Comparison of ENCODE assay signal across 1 cellular context in the genomic region with DNA sequence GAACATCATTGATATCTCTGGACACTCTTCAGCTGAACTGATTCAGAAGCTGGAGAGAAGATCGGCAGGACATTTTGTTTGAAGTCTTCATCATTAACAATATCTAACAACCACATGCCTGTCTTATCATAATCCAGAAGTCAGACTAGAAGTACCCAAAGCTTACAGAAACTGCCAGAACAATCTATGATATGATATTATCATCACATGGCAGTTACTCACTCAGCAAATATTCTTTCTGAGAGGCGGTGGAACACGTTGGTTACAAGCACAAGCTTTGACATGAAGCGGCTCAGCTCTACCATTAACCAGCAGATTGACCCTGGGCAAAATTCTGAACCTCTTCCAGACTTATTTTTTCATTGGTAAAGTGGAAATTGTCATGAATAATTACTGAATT.
TF ChIP-seq lines count a peak whose summit lies in the region.

No MANE protein-coding gene starts in this region.

TF ChIP-seq in K562, 482 proteins besides CTCF, POLR2A, EP300 and RAD21 (continued from another document and continues in another):
- TF ChIP-seq RUNX1 (IDR thresholded peaks at IDR 0.05; ENCODE audit: low read depth) (no peak), EP400 (IDR thresholded peaks at IDR 0.05) (no peak), CBX8 (IDR thresholded peaks at IDR 0.05; ENCODE audit: borderline replicate concordance, extremely low read depth, low read depth, low read length, poor library complexity, severe bottlenecking) (no peak), ZEB2 (IDR thresholded peaks at IDR 0.05) (no peak), NFE2L1 (tag; IDR thresholded peaks at IDR 0.05; ENCODE audit: borderline replicate concordance, low read depth) (no peak), RFX1 (IDR thresholded peaks at IDR 0.05) (no peak), ZNF431 (CRISPR knock-in tag; IDR thresholded peaks at IDR 0.05) (no peak), HDAC6 (IDR thresholded peaks at IDR 0.05; ENCODE audit: low read depth, low read length) (no peak), ZNF232 (CRISPR knock-in tag; IDR thresholded peaks at IDR 0.05) (no peak), PHB (CRISPR knock-in tag; IDR thresholded peaks at IDR 0.05) (no peak), ZNF347 (CRISPR knock-in tag; IDR thresholded peaks at IDR 0.05; ENCODE audit: low read depth) (no peak), HLTF (IDR thresholded peaks at IDR 0.05) (no peak), SMAD4 (CRISPR knock-in tag; conservative IDR thresholded peaks at IDR 0.05) (0 out of 2 replicates have a peak, but pooled peaks have one; percentile 29), ZNF324 (CRISPR knock-in tag; IDR thresholded peaks at IDR 0.05) (no peak), KAT8 (IDR thresholded peaks at IDR 0.05; ENCODE audit: low read depth) (no peak), TBP (optimal IDR thresholded peaks at IDR 0.05; ENCODE audit: low read depth, low read length) (no peak), L3MBTL2 (IDR thresholded peaks at IDR 0.05) (peak; percentile 85), FOSL1 (tag; conservative IDR thresholded peaks at IDR 0.05) (peak; percentile 94), BRD4 (IDR thresholded peaks at IDR 0.05) (no peak), NEUROD1 (IDR thresholded peaks at IDR 0.05; ENCODE audit: borderline replicate concordance, low read depth, low read length, partially characterized antibody) (no peak), FOS (IDR thresholded peaks at IDR 0.05; ENCODE audit: extremely low read depth, insufficient read length) (no peak), MCM2 (IDR thresholded peaks at IDR 0.05; ENCODE audit: low read depth) (no peak), SIN3A (IDR thresholded peaks at IDR 0.05; ENCODE audit: borderline replicate concordance in 2 of 2, control insufficient read depth in 1 of 2, low read depth in 2 of 2, low read length in 2 of 2) (no peak), ZNF140 (CRISPR knock-in tag; IDR thresholded peaks at IDR 0.05) (no peak), ZNF212 (CRISPR knock-in tag; IDR thresholded peaks at IDR 0.05) (no peak), NR2C2 (CRISPR knock-in tag; IDR thresholded peaks at IDR 0.05) (no peak), NR2C2 (tag; IDR thresholded peaks at IDR 0.05) (no peak), ZNF274 (IDR thresholded peaks at IDR 0.05; ENCODE audit: borderline replicate concordance, low read depth, low read length) (no peak), ZNF384 (IDR thresholded peaks at IDR 0.05; ENCODE audit: low read depth, low read length) (no peak)
- TF ChIP-seq, protein P1, sequence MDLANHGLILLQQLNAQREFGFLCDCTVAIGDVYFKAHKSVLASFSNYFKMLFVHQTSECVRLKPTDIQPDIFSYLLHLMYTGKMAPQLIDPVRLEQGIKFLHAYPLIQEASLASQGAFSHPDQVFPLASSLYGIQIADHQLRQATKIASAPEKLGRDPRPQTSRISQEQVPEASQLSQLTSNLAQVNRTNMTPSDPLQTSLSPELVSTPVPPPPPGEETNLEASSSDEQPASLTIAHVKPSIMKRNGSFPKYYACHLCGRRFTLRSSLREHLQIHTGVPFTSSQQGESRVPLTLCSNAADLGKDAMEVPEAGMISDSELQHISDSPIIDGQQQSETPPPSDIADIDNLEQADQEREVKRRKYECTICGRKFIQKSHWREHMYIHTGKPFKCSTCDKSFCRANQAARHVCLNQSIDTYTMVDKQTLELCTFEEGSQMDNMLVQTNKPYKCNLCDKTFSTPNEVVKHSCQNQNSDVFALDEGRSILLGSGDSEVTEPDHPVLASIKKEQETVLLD (IDR thresholded peaks at IDR 0.05): no peak
- TF ChIP-seq, protein P2, sequence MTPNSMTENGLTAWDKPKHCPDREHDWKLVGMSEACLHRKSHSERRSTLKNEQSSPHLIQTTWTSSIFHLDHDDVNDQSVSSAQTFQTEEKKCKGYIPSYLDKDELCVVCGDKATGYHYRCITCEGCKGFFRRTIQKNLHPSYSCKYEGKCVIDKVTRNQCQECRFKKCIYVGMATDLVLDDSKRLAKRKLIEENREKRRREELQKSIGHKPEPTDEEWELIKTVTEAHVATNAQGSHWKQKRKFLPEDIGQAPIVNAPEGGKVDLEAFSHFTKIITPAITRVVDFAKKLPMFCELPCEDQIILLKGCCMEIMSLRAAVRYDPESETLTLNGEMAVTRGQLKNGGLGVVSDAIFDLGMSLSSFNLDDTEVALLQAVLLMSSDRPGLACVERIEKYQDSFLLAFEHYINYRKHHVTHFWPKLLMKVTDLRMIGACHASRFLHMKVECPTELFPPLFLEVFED (CRISPR knock-in tag; conservative IDR thresholded peaks at IDR 0.05): no peak
- TF ChIP-seq, protein P3, sequence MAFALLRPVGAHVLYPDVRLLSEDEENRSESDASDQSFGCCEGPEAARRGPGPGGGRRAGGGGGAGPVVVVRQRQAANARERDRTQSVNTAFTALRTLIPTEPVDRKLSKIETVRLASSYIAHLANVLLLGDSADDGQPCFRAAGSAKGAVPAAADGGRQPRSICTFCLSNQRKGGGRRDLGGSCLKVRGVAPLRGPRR (CRISPR knock-in tag; IDR thresholded peaks at IDR 0.05): no peak
- TF ChIP-seq, protein P4, sequence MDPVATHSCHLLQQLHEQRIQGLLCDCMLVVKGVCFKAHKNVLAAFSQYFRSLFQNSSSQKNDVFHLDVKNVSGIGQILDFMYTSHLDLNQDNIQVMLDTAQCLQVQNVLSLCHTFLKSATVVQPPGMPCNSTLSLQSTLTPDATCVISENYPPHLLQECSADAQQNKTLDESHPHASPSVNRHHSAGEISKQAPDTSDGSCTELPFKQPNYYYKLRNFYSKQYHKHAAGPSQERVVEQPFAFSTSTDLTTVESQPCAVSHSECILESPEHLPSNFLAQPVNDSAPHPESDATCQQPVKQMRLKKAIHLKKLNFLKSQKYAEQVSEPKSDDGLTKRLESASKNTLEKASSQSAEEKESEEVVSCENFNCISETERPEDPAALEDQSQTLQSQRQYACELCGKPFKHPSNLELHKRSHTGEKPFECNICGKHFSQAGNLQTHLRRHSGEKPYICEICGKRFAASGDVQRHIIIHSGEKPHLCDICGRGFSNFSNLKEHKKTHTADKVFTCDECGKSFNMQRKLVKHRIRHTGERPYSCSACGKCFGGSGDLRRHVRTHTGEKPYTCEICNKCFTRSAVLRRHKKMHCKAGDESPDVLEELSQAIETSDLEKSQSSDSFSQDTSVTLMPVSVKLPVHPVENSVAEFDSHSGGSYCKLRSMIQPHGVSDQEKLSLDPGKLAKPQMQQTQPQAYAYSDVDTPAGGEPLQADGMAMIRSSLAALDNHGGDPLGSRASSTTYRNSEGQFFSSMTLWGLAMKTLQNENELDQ (CRISPR knock-in tag; IDR thresholded peaks at IDR 0.05; ENCODE audit: borderline replicate concordance): no peak
- TF ChIP-seq, protein P5, sequence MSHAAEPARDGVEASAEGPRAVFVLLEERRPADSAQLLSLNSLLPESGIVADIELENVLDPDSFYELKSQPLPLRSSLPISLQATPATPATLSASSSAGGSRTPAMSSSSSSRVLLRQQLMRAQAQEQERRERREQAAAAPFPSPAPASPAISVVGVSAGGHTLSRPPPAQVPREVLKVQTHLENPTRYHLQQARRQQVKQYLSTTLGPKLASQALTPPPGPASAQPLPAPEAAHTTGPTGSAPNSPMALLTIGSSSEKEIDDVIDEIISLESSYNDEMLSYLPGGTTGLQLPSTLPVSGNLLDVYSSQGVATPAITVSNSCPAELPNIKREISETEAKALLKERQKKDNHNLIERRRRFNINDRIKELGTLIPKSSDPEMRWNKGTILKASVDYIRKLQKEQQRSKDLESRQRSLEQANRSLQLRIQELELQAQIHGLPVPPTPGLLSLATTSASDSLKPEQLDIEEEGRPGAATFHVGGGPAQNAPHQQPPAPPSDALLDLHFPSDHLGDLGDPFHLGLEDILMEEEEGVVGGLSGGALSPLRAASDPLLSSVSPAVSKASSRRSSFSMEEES (CRISPR knock-in tag; IDR thresholded peaks at IDR 0.05): no peak
- TF ChIP-seq, protein P6, sequence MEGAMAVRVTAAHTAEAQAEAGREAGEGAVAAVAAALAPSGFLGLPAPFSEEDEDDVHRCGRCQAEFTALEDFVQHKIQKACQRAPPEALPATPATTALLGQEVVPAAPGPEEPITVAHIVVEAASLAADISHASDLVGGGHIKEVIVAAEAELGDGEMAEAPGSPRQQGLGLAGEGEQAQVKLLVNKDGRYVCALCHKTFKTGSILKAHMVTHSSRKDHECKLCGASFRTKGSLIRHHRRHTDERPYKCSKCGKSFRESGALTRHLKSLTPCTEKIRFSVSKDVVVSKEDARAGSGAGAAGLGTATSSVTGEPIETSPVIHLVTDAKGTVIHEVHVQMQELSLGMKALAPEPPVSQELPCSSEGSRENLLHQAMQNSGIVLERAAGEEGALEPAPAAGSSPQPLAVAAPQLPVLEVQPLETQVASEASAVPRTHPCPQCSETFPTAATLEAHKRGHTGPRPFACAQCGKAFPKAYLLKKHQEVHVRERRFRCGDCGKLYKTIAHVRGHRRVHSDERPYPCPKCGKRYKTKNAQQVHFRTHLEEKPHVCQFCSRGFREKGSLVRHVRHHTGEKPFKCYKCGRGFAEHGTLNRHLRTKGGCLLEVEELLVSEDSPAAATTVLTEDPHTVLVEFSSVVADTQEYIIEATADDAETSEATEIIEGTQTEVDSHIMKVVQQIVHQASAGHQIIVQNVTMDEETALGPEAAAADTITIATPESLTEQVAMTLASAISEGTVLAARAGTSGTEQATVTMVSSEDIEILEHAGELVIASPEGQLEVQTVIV (CRISPR knock-in tag; IDR thresholded peaks at IDR 0.05; ENCODE audit: borderline replicate concordance): no peak
- TF ChIP-seq, protein P7, sequence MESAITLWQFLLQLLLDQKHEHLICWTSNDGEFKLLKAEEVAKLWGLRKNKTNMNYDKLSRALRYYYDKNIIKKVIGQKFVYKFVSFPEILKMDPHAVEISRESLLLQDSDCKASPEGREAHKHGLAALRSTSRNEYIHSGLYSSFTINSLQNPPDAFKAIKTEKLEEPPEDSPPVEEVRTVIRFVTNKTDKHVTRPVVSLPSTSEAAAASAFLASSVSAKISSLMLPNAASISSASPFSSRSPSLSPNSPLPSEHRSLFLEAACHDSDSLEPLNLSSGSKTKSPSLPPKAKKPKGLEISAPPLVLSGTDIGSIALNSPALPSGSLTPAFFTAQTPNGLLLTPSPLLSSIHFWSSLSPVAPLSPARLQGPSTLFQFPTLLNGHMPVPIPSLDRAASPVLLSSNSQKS (CRISPR knock-in tag; IDR thresholded peaks at IDR 0.05): no peak
- TF ChIP-seq, protein P8, sequence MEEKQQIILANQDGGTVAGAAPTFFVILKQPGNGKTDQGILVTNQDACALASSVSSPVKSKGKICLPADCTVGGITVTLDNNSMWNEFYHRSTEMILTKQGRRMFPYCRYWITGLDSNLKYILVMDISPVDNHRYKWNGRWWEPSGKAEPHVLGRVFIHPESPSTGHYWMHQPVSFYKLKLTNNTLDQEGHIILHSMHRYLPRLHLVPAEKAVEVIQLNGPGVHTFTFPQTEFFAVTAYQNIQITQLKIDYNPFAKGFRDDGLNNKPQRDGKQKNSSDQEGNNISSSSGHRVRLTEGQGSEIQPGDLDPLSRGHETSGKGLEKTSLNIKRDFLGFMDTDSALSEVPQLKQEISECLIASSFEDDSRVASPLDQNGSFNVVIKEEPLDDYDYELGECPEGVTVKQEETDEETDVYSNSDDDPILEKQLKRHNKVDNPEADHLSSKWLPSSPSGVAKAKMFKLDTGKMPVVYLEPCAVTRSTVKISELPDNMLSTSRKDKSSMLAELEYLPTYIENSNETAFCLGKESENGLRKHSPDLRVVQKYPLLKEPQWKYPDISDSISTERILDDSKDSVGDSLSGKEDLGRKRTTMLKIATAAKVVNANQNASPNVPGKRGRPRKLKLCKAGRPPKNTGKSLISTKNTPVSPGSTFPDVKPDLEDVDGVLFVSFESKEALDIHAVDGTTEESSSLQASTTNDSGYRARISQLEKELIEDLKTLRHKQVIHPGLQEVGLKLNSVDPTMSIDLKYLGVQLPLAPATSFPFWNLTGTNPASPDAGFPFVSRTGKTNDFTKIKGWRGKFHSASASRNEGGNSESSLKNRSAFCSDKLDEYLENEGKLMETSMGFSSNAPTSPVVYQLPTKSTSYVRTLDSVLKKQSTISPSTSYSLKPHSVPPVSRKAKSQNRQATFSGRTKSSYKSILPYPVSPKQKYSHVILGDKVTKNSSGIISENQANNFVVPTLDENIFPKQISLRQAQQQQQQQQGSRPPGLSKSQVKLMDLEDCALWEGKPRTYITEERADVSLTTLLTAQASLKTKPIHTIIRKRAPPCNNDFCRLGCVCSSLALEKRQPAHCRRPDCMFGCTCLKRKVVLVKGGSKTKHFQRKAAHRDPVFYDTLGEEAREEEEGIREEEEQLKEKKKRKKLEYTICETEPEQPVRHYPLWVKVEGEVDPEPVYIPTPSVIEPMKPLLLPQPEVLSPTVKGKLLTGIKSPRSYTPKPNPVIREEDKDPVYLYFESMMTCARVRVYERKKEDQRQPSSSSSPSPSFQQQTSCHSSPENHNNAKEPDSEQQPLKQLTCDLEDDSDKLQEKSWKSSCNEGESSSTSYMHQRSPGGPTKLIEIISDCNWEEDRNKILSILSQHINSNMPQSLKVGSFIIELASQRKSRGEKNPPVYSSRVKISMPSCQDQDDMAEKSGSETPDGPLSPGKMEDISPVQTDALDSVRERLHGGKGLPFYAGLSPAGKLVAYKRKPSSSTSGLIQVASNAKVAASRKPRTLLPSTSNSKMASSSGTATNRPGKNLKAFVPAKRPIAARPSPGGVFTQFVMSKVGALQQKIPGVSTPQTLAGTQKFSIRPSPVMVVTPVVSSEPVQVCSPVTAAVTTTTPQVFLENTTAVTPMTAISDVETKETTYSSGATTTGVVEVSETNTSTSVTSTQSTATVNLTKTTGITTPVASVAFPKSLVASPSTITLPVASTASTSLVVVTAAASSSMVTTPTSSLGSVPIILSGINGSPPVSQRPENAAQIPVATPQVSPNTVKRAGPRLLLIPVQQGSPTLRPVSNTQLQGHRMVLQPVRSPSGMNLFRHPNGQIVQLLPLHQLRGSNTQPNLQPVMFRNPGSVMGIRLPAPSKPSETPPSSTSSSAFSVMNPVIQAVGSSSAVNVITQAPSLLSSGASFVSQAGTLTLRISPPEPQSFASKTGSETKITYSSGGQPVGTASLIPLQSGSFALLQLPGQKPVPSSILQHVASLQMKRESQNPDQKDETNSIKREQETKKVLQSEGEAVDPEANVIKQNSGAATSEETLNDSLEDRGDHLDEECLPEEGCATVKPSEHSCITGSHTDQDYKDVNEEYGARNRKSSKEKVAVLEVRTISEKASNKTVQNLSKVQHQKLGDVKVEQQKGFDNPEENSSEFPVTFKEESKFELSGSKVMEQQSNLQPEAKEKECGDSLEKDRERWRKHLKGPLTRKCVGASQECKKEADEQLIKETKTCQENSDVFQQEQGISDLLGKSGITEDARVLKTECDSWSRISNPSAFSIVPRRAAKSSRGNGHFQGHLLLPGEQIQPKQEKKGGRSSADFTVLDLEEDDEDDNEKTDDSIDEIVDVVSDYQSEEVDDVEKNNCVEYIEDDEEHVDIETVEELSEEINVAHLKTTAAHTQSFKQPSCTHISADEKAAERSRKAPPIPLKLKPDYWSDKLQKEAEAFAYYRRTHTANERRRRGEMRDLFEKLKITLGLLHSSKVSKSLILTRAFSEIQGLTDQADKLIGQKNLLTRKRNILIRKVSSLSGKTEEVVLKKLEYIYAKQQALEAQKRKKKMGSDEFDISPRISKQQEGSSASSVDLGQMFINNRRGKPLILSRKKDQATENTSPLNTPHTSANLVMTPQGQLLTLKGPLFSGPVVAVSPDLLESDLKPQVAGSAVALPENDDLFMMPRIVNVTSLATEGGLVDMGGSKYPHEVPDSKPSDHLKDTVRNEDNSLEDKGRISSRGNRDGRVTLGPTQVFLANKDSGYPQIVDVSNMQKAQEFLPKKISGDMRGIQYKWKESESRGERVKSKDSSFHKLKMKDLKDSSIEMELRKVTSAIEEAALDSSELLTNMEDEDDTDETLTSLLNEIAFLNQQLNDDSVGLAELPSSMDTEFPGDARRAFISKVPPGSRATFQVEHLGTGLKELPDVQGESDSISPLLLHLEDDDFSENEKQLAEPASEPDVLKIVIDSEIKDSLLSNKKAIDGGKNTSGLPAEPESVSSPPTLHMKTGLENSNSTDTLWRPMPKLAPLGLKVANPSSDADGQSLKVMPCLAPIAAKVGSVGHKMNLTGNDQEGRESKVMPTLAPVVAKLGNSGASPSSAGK (IDR thresholded peaks at IDR 0.05): peak; percentile 72
